16 cellular contexts compared by ENCODE assay signal in genomic region chr22:44129614-44129976, GRCh38. TPM values are rescaled to one million over a fixed set of nuclear protein-coding genes. Genes with fewer than 3 reads are reported as not detected.
DNase-seq lines count a peak whose midpoint lies in the region; ATAC-seq and TF ChIP-seq lines count a peak whose summit lies in the region.
"Had no signal": no experiment of that assay in that cellular context is flagged by ENCODE, and none has a peak within 500 bp of the region (broad histone marks: within the 10 kb centered on the region; RNA-seq: fewer than 3 reads in every experiment).

No MANE protein-coding gene starts in this region.

- H3K4me3 Mint-ChIP-seq in activated CD8-positive, alpha-beta memory T cell treated with anti-CD3 and anti-CD28 coated beads, Interleukin-2, amount 10 ng/mL, durations not matched to agents 7 days and 5 days, result no peak overlapping the region
- H3K4me3 Mint-ChIP-seq: activated CD4-positive, alpha-beta T cell treated with anti-CD3 and anti-CD28 coated beads, Interleukin-2, amount 10 ng/mL, durations not matched to agents 7 days and 5 days; central memory CD8-positive, alpha-beta T cell; T-cell had no signal

- no peak overlapping the region for H3K27ac Mint-ChIP-seq in activated CD8-positive, alpha-beta memory T cell treated with anti-CD3 and anti-CD28 coated beads, Interleukin-2, amount 10 ng/mL, durations not matched to agents 7 days and 5 days
- H3K27ac Mint-ChIP-seq: activated CD4-positive, alpha-beta T cell treated with anti-CD3 and anti-CD28 coated beads, Interleukin-2, amount 10 ng/mL, durations not matched to agents 7 days and 5 days; T-cell had no signal

- DNase-seq in DMS153 (lab: John Stamatoyannopoulos, UW) (peak; percentile 62), DMS153 treated with DMSO at 0.1 percent for 48 hours (lab: John Stamatoyannopoulos, UW; ENCODE audit: unreplicated experiment) (no peak), NCI-H1694 (lab: John Stamatoyannopoulos, UW) (peak; percentile 72), epithelial cell of esophagus (ENCODE audit: low read depth) (peak; percentile 52), putamen (ENCODE audit: low spot score) (peak; percentile 43), NCI-H526 (lab: John Stamatoyannopoulos, UW) (no peak)
- no peak for DNase-seq in stimulated activated naive CD4-positive, alpha-beta T cell (lab: John Stamatoyannopoulos, UW)
- no peak for DNase-seq in activated CD8-positive, alpha-beta memory T cell treated with anti-CD3 and anti-CD28 coated beads, Interleukin-2, amount 10 ng/mL, durations not matched to agents 7 days and 5 days
- DNase-seq: activated CD4-positive, alpha-beta T cell treated with anti-CD3 and anti-CD28 coated beads, Interleukin-2, amount 10 ng/mL, durations not matched to agents 7 days and 5 days; activated gamma-delta T cell treated with Interleukin-2 at 50 U/mL for 16 hours; naive B cell; NCI-H1930; T-cell had no signal

- no peaks in the 10 kb centered on the region for H3K27me3 Mint-ChIP-seq in activated CD8-positive, alpha-beta memory T cell treated with anti-CD3 and anti-CD28 coated beads, Interleukin-2, amount 10 ng/mL, durations not matched to agents 7 days and 5 days
- H3K27me3 Mint-ChIP-seq: activated CD4-positive, alpha-beta T cell treated with anti-CD3 and anti-CD28 coated beads, Interleukin-2, amount 10 ng/mL, durations not matched to agents 7 days and 5 days; central memory CD8-positive, alpha-beta T cell; naive B cell had no signal

- H3K4me1 Mint-ChIP-seq in activated CD8-positive, alpha-beta memory T cell treated with anti-CD3 and anti-CD28 coated beads, Interleukin-2, amount 10 ng/mL, durations not matched to agents 7 days and 5 days, result peaks cover 8% of the 10 kb centered on the region

- no peak for TF ChIP-seq CTCF in epithelial cell of esophagus (IDR thresholded peaks at IDR 0.05; ENCODE audit: insufficient read depth, low read depth, low read length, missing control alignments)

- peaks cover 34% of the 10 kb centered on the region for H3K36me3 Mint-ChIP-seq in activated CD8-positive, alpha-beta memory T cell treated with anti-CD3 and anti-CD28 coated beads, Interleukin-2, amount 10 ng/mL, durations not matched to agents 7 days and 5 days

- H3K4me3 ChIP-seq in epithelial cell of esophagus (ENCODE audit: low read length), result no peak overlapping the region
- H3K4me3 ChIP-seq: skin epidermis had no signal

- H3K9me3 Mint-ChIP-seq in activated CD8-positive, alpha-beta memory T cell treated with anti-CD3 and anti-CD28 coated beads, Interleukin-2, amount 10 ng/mL, durations not matched to agents 7 days and 5 days (ENCODE audit: low read depth), result peaks cover 11% of the 10 kb centered on the region

- ATAC-seq in activated CD8-positive, alpha-beta memory T cell treated with anti-CD3 and anti-CD28 coated beads, Interleukin-2, amount 10 ng/mL, durations not matched to agents 7 days and 5 days, result no peak
- ATAC-seq: HepG2, T-cell had no signal

- CTCF ChIA-PET in activated CD8-positive, alpha-beta memory T cell treated with anti-CD3 and anti-CD28 coated beads, Interleukin-2, amount 10 ng/mL, durations not matched to agents 7 days and 5 days (lab: Charles Lee), result no interaction called here

RNA-seq across cellular contexts. Expression of gene PARVG, which starts 51.1 kb away (rescaled TPM):
- total RNA-seq in activated CD8-positive, alpha-beta memory T cell treated with anti-CD3 and anti-CD28 coated beads, Interleukin-2, amount 10 ng/mL, durations not matched to agents 7 days and 5 days, result 100 to 1,000 TPM; 125 to 170 TPM
- total RNA-seq: HepG2 had no signal

Comparison
In these comparisons a context has a peak if more than half of its experiments do, and no peak if none do; other contexts are left out.
1. DNase-seq: peak in DMS153 (single experiment), NCI-H1694 (single experiment), epithelial cell of esophagus (single experiment) and putamen (single experiment); none in DMS153 treated with DMSO at 0.1 percent for 48 hours (single experiment), stimulated activated naive CD4-positive, alpha-beta T cell (0 of 6), NCI-H526 (0 of 2) and activated CD8-positive, alpha-beta memory T cell treated with anti-CD3 and anti-CD28 coated beads, Interleukin-2, amount 10 ng/mL, durations not matched to agents 7 days and 5 days (single experiment).